Comparison of ENCODE assay signal across 26 cellular contexts in genomic region chr6:122567034-122567433, GRCh38. TPM values are rescaled to one million over a fixed set of nuclear protein-coding genes. Genes with fewer than 3 reads are reported as not detected.
"Had no signal": no experiment of that assay in that cellular context is flagged by ENCODE, and none has a peak within 500 bp of the region (broad histone marks: within the 10 kb centered on the region; RNA-seq: fewer than 3 reads in every experiment).

No MANE protein-coding gene starts in this region.

- H3K27ac ChIP-seq: ascending aorta, coronary artery, dorsolateral prefrontal cortex, left lung, lower lobe of right lung, stomach, thyroid gland, upper lobe of right lung had no signal

- ATAC-seq: left lung; lower lobe of right lung; natural killer cell treated with Interleukin-12 subunit alpha and Interleukin-12 subunit beta and Interleukin-15 and Interleukin-18, amount 100 ng/mL, for 72 hours; right cardiac atrium; upper lobe of right lung had no signal

- H3K27me3 ChIP-seq: ascending aorta, left lung, stomach, thyroid gland, upper lobe of right lung had no signal

- DNase-seq: activated CD4-positive, alpha-beta memory T cell treated with anti-CD3 and anti-CD28 coated beads, Interleukin-2, amount 10 ng/mL, durations not matched to agents 7 days and 5 days; activated CD4-positive, alpha-beta T cell treated with anti-CD3 and anti-CD28 coated beads, Interleukin-2, amount 10 ng/mL, durations not matched to agents 24 days and 14 days; activated CD4-positive, CD25-positive, alpha-beta regulatory T cell treated with anti-CD3 and anti-CD28 coated beads, Interleukin-2, amount 50 U/mL, for 72 hours; activated CD8-positive, alpha-beta memory T cell treated with anti-CD3 and anti-CD28 coated beads, Interleukin-2, amount 50 U/mL, for 48 hours; activated gamma-delta T cell; activated naive CD4-positive, alpha-beta T cell treated with anti-CD3 and anti-CD28 coated beads, Interleukin-2, amount 10 ng/mL, durations not matched to agents 7 days and 5 days; activated naive CD8-positive, alpha-beta T cell treated with anti-CD3 and anti-CD28 coated beads, Interleukin-2, amount 10 ng/mL, durations not matched to agents 7 days and 5 days; activated T-cell treated with anti-CD3 and anti-CD28 coated beads, Interleukin-2, amount 50 U/mL, for 24 hours; dorsolateral prefrontal cortex; effector memory CD4-positive, alpha-beta T cell; glutamatergic neuron; left lung; lower lobe of right lung; mesenchymal stem cell; right cardiac atrium; stimulated activated CD4-positive, alpha-beta T cell treated with anti-CD3 and anti-CD28 coated beads, Interleukin-15, amount 100 ng/mL, for 24 hours; stimulated activated CD4-positive, alpha-beta T cell treated with anti-CD3 and anti-CD28 coated beads, Interleukin-2, amount 100 ng/mL, for 24 hours; stimulated activated naive B cell treated with anti-CD40 and anti-IgM and Interleukin-4, amounts not matched to agents 10 μg/mL and 1 μg/mL and 100 μg/mL, for 72 hours; stomach; thyroid gland; upper lobe of right lung had no signal

- FAIRE-seq: frontal cortex, islet of Langerhans had no signal

- H3K36me3 ChIP-seq: ascending aorta, left lung, lower lobe of right lung, stomach, thyroid gland, upper lobe of right lung had no signal

- H3K9me3 ChIP-seq: ascending aorta, thyroid gland, upper lobe of right lung had no signal

- H3K4me1 ChIP-seq: ascending aorta, left lung, lower lobe of right lung, thyroid gland, upper lobe of right lung had no signal

- H3K4me3 ChIP-seq: ascending aorta, coronary artery, dorsolateral prefrontal cortex, left lung, lower lobe of right lung, stomach, thyroid gland, upper lobe of right lung had no signal

RNA-seq across cellular contexts. Expression of gene PKIB, which starts 43.2 kb away (rescaled TPM):
- total RNA-seq: activated CD4-positive, alpha-beta T cell treated with anti-CD3 and anti-CD28 coated beads, Interleukin-2, amount 10 ng/mL, durations not matched to agents 24 days and 14 days; ascending aorta; natural killer cell treated with Interleukin-12 subunit alpha and Interleukin-12 subunit beta and Interleukin-15 and Interleukin-18, amount 100 ng/mL, for 72 hours had no signal
